In genomic region chr2:147037048-147037447, GRCh38 we compare ENCODE assay signal across 33 cellular contexts.
"Had no signal": no experiment of that assay in that cellular context is flagged by ENCODE, and none has a peak within 500 bp of the region (broad histone marks: within the 10 kb centered on the region; RNA-seq: fewer than 3 reads in every experiment).

No MANE protein-coding gene starts in this region.

- H3K4me1 ChIP-seq: adrenal gland, breast epithelium had no signal

- H3K4me3 Mint-ChIP-seq: activated CD8-positive, alpha-beta T cell treated with anti-CD3 and anti-CD28 coated beads for 36 hours; activated T-cell treated with anti-CD3 and anti-CD28 coated beads, Interleukin-2, amount 50 U/mL, for 72 hours; activated T-helper 17 cell treated with anti-CD3 and anti-CD28 coated beads, Interleukin-2, amount 50 U/mL, for 72 hours had no signal

- DNase-seq: activated CD4-positive, alpha-beta T cell treated with anti-CD3 and anti-CD28 coated beads for 1 hour; activated CD4-positive, alpha-beta T cell treated with anti-CD3 and anti-CD28 coated beads for 48 hours; activated CD4-positive, alpha-beta T cell treated with anti-CD3 and anti-CD28 coated beads, Interleukin-2, amount 50 U/mL, for 4 hours; activated CD4-positive, CD25-positive, alpha-beta regulatory T cell; activated CD8-positive, alpha-beta T cell treated with anti-CD3 and anti-CD28 coated beads for 36 hours; activated effector memory CD4-positive, alpha-beta T cell treated with anti-CD3 and anti-CD28 coated beads, Interleukin-2, amount 50 U/mL, for 16 hours; activated naive CD4-positive, alpha-beta T cell; activated T-cell treated with anti-CD3 and anti-CD28 coated beads, Interleukin-2, amount 50 U/mL, for 1 hour; activated T-cell treated with anti-CD3 and anti-CD28 coated beads, Interleukin-2, amount 50 U/mL, for 72 hours; adrenal gland; body of pancreas; Kasumi-1; MG63; MV-4-11; NCI-H1092; NCI-H1436 treated with DMSO at 0.1 percent for 48 hours; NCI-H187; NCI-H2029 treated with DMSO at 0.1 percent for 48 hours; NCI-H2107; NCI-H2171; NCI-H510A treated with DMSO at 0.1 percent for 48 hours; NCI-H526 treated with DMSO at 0.1 percent for 48 hours; NK-92 treated with Interleukin-12 subunit alpha and Interleukin-12 subunit beta, amount 100 ng/mL, for 24 hours; Right ventricle myocardium superior; SW 1271; T-helper 1 cell; T1000; WERI-Rb-1 had no signal

- H3K27ac ChIP-seq: adrenal gland, body of pancreas, breast epithelium, WERI-Rb-1 had no signal

- FAIRE-seq: astrocyte, colon had no signal

- ATAC-seq: activated CD8-positive, alpha-beta T cell treated with anti-CD3 and anti-CD28 coated beads for 36 hours; activated naive CD4-positive, alpha-beta T cell treated with anti-CD3 and anti-CD28 coated beads, Interleukin-2, amount 50 U/mL, for 72 hours; activated T-cell treated with anti-CD3 and anti-CD28 coated beads, Interleukin-2, amount 50 U/mL, for 72 hours; activated T-helper 17 cell treated with anti-CD3 and anti-CD28 coated beads, Interleukin-2, amount 50 U/mL, for 72 hours; body of pancreas had no signal

- H3K36me3 ChIP-seq: adrenal gland, breast epithelium, MG63, WERI-Rb-1 had no signal

- H3K27me3 ChIP-seq: adrenal gland, body of pancreas, breast epithelium, MG63 had no signal

- H3K4me3 ChIP-seq: adrenal gland, body of pancreas, breast epithelium, MG63 had no signal

- H3K4me1 Mint-ChIP-seq: activated T-helper 17 cell treated with anti-CD3 and anti-CD28 coated beads, Interleukin-2, amount 50 U/mL, for 72 hours had no signal

- H3K9me3 ChIP-seq: adrenal gland, body of pancreas, breast epithelium, MG63 had no signal

- H3K27ac Mint-ChIP-seq: activated CD8-positive, alpha-beta T cell treated with anti-CD3 and anti-CD28 coated beads for 36 hours; activated T-cell treated with anti-CD3 and anti-CD28 coated beads, Interleukin-2, amount 50 U/mL, for 72 hours; activated T-helper 17 cell treated with anti-CD3 and anti-CD28 coated beads, Interleukin-2, amount 50 U/mL, for 72 hours had no signal

- H3K36me3 Mint-ChIP-seq: activated naive CD4-positive, alpha-beta T cell treated with anti-CD3 and anti-CD28 coated beads, Interleukin-2, amount 50 U/mL, for 72 hours had no signal

- H3K9me3 Mint-ChIP-seq: activated CD8-positive, alpha-beta T cell treated with anti-CD3 and anti-CD28 coated beads for 36 hours; activated naive CD4-positive, alpha-beta T cell treated with anti-CD3 and anti-CD28 coated beads, Interleukin-2, amount 50 U/mL, for 72 hours; activated T-cell treated with anti-CD3 and anti-CD28 coated beads, Interleukin-2, amount 50 U/mL, for 72 hours; activated T-helper 17 cell treated with anti-CD3 and anti-CD28 coated beads, Interleukin-2, amount 50 U/mL, for 72 hours had no signal

- H3K27me3 Mint-ChIP-seq: activated T-helper 17 cell treated with anti-CD3 and anti-CD28 coated beads, Interleukin-2, amount 50 U/mL, for 72 hours had no signal
